Comparison of ENCODE assay signal across 8 cellular contexts in the genomic region with DNA sequence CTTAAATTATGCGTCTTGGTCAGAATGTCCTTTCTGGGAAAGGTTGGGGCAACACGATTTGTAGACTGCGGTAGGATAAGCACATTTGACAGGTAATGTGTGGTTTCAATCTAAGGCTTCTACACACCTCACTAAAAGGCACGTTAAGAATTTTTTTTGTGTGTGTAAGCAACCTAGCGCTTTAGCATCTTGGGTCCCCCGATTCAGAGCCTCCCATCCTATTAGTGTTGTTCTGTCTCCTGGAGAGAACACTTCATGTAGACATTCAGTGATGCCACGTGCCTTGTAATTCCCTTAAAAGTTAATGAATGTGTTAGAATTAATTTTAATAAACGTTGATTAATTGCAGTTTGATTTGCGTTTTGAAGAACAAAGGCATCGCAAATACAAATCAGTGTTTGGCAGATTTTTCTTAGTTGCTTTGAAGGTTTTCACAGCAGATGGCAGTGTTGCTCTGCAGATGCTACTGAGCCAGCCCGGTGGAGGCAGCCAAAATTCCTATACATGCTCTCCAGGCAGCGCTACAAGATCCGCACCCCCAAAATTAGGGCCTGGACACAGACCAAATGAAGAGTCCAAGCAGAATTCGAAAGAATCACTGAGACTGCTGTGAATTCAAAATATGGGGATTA.
DNase-seq lines count a peak whose midpoint lies in the region; ATAC-seq and TF ChIP-seq lines count a peak whose summit lies in the region.

No MANE protein-coding gene starts in this region.

- ATAC-seq in GM23338 (peak; percentile 96), HG02571 (IDR thresholded peaks at IDR 0.05; ENCODE audit: unreplicated experiment) (no peak), HG03139 (IDR thresholded peaks at IDR 0.05; ENCODE audit: unreplicated experiment) (no peak)

- no peaks in the 10 kb centered on the region for H3K9me3 Mint-ChIP-seq in GM23338

- H3K79me2 ChIP-seq in GM23338 (replicated peaks; ENCODE audit: insufficient read depth), result no peaks in the 10 kb centered on the region

- H3K4me1 Mint-ChIP-seq in GM23338, result peaks cover 10% of the 10 kb centered on the region

- no peak overlapping the region for H3K4me2 ChIP-seq in GM23338

- no peaks in the 10 kb centered on the region for H3K36me3 Mint-ChIP-seq in GM23338 (ENCODE audit: low read depth)

- H3K9me2 ChIP-seq in GM23338 (ENCODE audit: insufficient read depth), result no peaks in the 10 kb centered on the region

- H3K4me3 Mint-ChIP-seq in GM23338, result no peak overlapping the region

- no peak overlapping the region for H3K27ac ChIP-seq in GM23338 (ENCODE audit: low read depth)

- H3K36me3 ChIP-seq in GM23338 (ENCODE audit: insufficient read depth), result no peaks in the 10 kb centered on the region

- H3K4me3 ChIP-seq in GM23338, result no peak overlapping the region

- DNase-seq in DMS114 treated with DMSO at 0.1 percent for 48 hours (lab: John Stamatoyannopoulos, UW; ENCODE audit: unreplicated experiment) (peak; percentile 13), GM23338 (ENCODE audit: low spot score) (peak; percentile 89), NCI-H460 (ENCODE audit: extremely low read depth, low read depth) (peak; percentile 59), T47D (ENCODE audit: low read depth in 1 of 2, low spot score in 1 of 2) (peak; percentile 16 to 80), kidney tubule cell (ENCODE audit: low spot score) (peak; percentile 30), activated gamma-delta T cell treated with Interleukin-2 at 50 U/mL for 16 hours (no peak)

- TF ChIP-seq CTCF in GM23338 (conservative IDR thresholded peaks at IDR 0.05; ENCODE audit: low read depth in 2 of 2), result peak; percentile 94 to 96

- no peak overlapping the region for H3K27ac Mint-ChIP-seq in GM23338

- H3K4me1 ChIP-seq in GM23338 (ENCODE audit: insufficient read depth), result no peaks in the 10 kb centered on the region; the same call in 1 of the 2 replicates

- H3K27me3 Mint-ChIP-seq in GM23338 (ENCODE audit: insufficient read depth, low read depth, poor library complexity), result peaks cover 2% of the 10 kb centered on the region

- in situ Hi-C loops in T47D (cut with HindIII; ENCODE audit: low pct_unique_long_range_greater_than_20kb, low sequenced_read_pairs), result no loop called here

- H3K27me3 ChIP-seq in GM23338 (ENCODE audit: insufficient read depth), result no peaks in the 10 kb centered on the region

- H2AFZ ChIP-seq in GM23338, result no peak overlapping the region

- H3F3A ChIP-seq in GM23338 (replicated peaks; ENCODE audit: low read depth), result no peaks in the 10 kb centered on the region

- no peaks in the 10 kb centered on the region for H4K20me1 ChIP-seq in GM23338 (replicated peaks; ENCODE audit: insufficient read depth)

TF ChIP-seq in GM23338, 12 proteins besides CTCF, POLR2A, EP300 and RAD21:
- TF ChIP-seq NANOG (IDR thresholded peaks at IDR 0.05; ENCODE audit: borderline replicate concordance), result no peak
